20 cellular contexts compared by ENCODE assay signal in genomic region chr2:221420245-221420644, GRCh38.
DNase-seq lines count a peak whose midpoint lies in the region; ATAC-seq and TF ChIP-seq lines count a peak whose summit lies in the region.
"Had no signal": no experiment of that assay in that cellular context is flagged by ENCODE, and none has a peak within 500 bp of the region (broad histone marks: within the 10 kb centered on the region; RNA-seq: fewer than 3 reads in every experiment).

No MANE protein-coding gene starts in this region.

- no peaks in the 10 kb centered on the region for H3K9me3 ChIP-seq in upper lobe of right lung
- H3K9me3 ChIP-seq: adrenal gland, uterus had no signal

- ATAC-seq in left ventricle myocardium superior, result peak; percentile 21
- peak; percentile 15 for ATAC-seq in upper lobe of right lung
- ATAC-seq in HG03025 (IDR thresholded peaks at IDR 0.05; ENCODE audit: low FRiP score, unreplicated experiment), result no peak
- ATAC-seq: HCT116; stimulated activated naive CD8-positive, alpha-beta T cell treated with anti-CD3 and anti-CD28 coated beads, Interleukin-15, Interleukin-2, amounts not matched to agents 100 U/mL and 50 U/mL, for 24 hours had no signal

- H3K27ac ChIP-seq in upper lobe of right lung, result no peak overlapping the region
- H3K27ac ChIP-seq: adrenal gland, uterus had no signal

- intact Hi-C loops in left ventricle myocardium superior (cut with micrococcal nuclease) (no loop called here), cardiac septum (cut with DNase I) (loop anchor here (5.0 to 10.0 kb wide), 4 partner anchors 97 to 735 kb away; partner anchors contain the start of gene EPHA4), upper lobe of right lung (cut with DNase I) (no loop called here)

- no peak for TF ChIP-seq CTCF in upper lobe of right lung (IDR thresholded peaks at IDR 0.05)

- H3K4me1 ChIP-seq in upper lobe of right lung, result no peaks in the 10 kb centered on the region
- H3K4me1 ChIP-seq: adrenal gland, uterus had no signal

- H3K27me3 ChIP-seq in upper lobe of right lung, result no peaks in the 10 kb centered on the region
- H3K27me3 ChIP-seq: adrenal gland, uterus had no signal

- no peaks in the 10 kb centered on the region for H3K36me3 ChIP-seq in upper lobe of right lung
- H3K36me3 ChIP-seq: adrenal gland, uterus had no signal

- H3K4me3 ChIP-seq in upper lobe of right lung, result no peak overlapping the region
- H3K4me3 ChIP-seq: adrenal gland, uterus had no signal

- DNase-seq in left ventricle myocardium superior, result no peak
- no peak for DNase-seq in cardiac septum (ENCODE audit: low spot score)
- peak; percentile 94 for DNase-seq in OCI-M1 (lab: John Stamatoyannopoulos, UW)
- DNase-seq in dermis blood vessel endothelial cell, result peak; percentile 73
- no peak for DNase-seq in upper lobe of right lung
- DNase-seq in iPS-NIHi7 (ENCODE audit: extremely low spot score), result no peak
- no peak for DNase-seq in activated CD4-positive, CD25-positive, alpha-beta regulatory T cell treated with anti-CD3 and anti-CD28 coated beads, Interleukin-2, amount 50 U/mL, for 72 hours
- DNase-seq: adrenal gland; AML-193; DMS153; glutamatergic neuron; NCI-H1105 treated with DMSO at 0.1 percent for 48 hours; NCI-H2171; SHP77 treated with DMSO at 0.1 percent for 48 hours; small intestine; stimulated activated naive CD8-positive, alpha-beta T cell treated with anti-CD3 and anti-CD28 coated beads, Interleukin-15, Interleukin-2, amounts not matched to agents 100 U/mL and 50 U/mL, for 24 hours; T-helper 9 cell; uterus had no signal

Comparison
In these comparisons a context has a peak if more than half of its experiments do, and no peak if none do; other contexts are left out.
1. DNase-seq: peak in OCI-M1 (single experiment) and dermis blood vessel endothelial cell (single experiment); none in left ventricle myocardium superior (single experiment), cardiac septum (single experiment), upper lobe of right lung (single experiment), iPS-NIHi7 (single experiment) and activated CD4-positive, CD25-positive, alpha-beta regulatory T cell treated with anti-CD3 and anti-CD28 coated beads, Interleukin-2, amount 50 U/mL, for 72 hours (single experiment).